In the genomic region with DNA sequence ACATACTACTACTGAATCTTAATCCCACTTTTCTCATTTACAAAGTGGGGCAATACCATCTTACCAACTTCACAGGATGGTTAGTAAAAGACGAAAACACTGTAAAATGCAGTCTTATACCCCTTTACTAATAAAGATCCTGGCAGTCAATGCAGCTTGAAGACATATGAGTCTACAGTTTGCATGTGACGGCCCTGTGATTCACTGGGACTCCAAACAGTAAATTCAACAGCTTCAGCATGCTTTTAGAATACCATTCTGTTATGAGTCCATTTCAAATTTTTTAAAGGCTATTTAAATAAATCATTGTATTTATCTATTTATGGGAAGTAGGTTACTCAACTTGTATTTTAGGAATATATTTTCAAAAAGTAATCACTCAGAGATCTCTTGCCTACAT, we compare ENCODE assay signal across 14 cellular contexts.
"Had no signal": no experiment of that assay in that cellular context is flagged by ENCODE, and none has a peak within 500 bp of the region (broad histone marks: within the 10 kb centered on the region; RNA-seq: fewer than 3 reads in every experiment).

No MANE protein-coding gene starts in this region.

- H3K9me3 ChIP-seq: gastroesophageal sphincter, ovary, upper lobe of left lung had no signal

- H3K36me3 ChIP-seq: gastroesophageal sphincter, ovary, upper lobe of left lung had no signal

- H3K4me3 ChIP-seq: gastroesophageal sphincter, ovary, upper lobe of left lung had no signal

- DNase-seq: activated CD4-positive, alpha-beta T cell treated with anti-CD3 and anti-CD28 coated beads, Interleukin-2, amount 10 ng/mL, durations not matched to agents 24 days and 14 days; activated CD8-positive, alpha-beta memory T cell treated with anti-CD3 and anti-CD28 coated beads for 24 hours; activated naive CD4-positive, alpha-beta T cell treated with anti-CD3 and anti-CD28 coated beads, Interleukin-2, amount 10 ng/mL, durations not matched to agents 7 days and 5 days; amniotic stem cell; endodermal cell; left ventricle myocardium superior; mesendoderm; ovary; stimulated activated CD4-positive, alpha-beta T cell treated with anti-CD3 and anti-CD28 coated beads, Interleukin-12 subunit alpha, Interleukin-12 subunit beta, amount 100 ng/mL, for 4 hours; stimulated activated naive CD4-positive, alpha-beta T cell treated with Interleukin-2 at 50 U/mL for 16 hours; T-helper 1 cell; upper lobe of left lung had no signal

- H3K27ac ChIP-seq: gastroesophageal sphincter, ovary, upper lobe of left lung had no signal

- H3K4me1 ChIP-seq: gastroesophageal sphincter, upper lobe of left lung had no signal

- ATAC-seq: gastroesophageal sphincter, left ventricle myocardium superior, WTC11 had no signal

- H3K27me3 ChIP-seq: gastroesophageal sphincter, ovary, upper lobe of left lung had no signal
